In genomic region chr7:48099781-48100180, GRCh38 we compare ENCODE assay signal across 23 cellular contexts. TPM values are rescaled to one million over a fixed set of nuclear protein-coding genes. Genes with fewer than 3 reads are reported as not detected.
DNase-seq lines count a peak whose midpoint lies in the region; ATAC-seq and TF ChIP-seq lines count a peak whose summit lies in the region.
"Had no signal": no experiment of that assay in that cellular context is flagged by ENCODE, and none has a peak within 500 bp of the region (broad histone marks: within the 10 kb centered on the region; RNA-seq: fewer than 3 reads in every experiment).

No MANE protein-coding gene starts in this region.

- peaks cover 53% of the 10 kb centered on the region for H3K36me3 Mint-ChIP-seq in activated naive CD4-positive, alpha-beta T cell treated with anti-CD3 and anti-CD28 coated beads for 36 hours (ENCODE audit: low read depth)
- peaks cover 71% of the 10 kb centered on the region for H3K36me3 Mint-ChIP-seq in activated CD4-positive, alpha-beta memory T cell treated with anti-CD3 and anti-CD28 coated beads for 36 hours
- peaks cover 67% of the 10 kb centered on the region for H3K36me3 Mint-ChIP-seq in endothelial cell (ENCODE audit: low read depth, unreplicated experiment)
- H3K36me3 Mint-ChIP-seq in stimulated activated effector memory CD8-positive, alpha-beta T cell treated with anti-CD3 and anti-CD28 coated beads, Interleukin-12 subunit alpha, Interleukin-12 subunit beta, amount 100 ng/mL, for 72 hours, result peaks cover 100% of the 10 kb centered on the region

- no peak overlapping the region for H3K4me3 Mint-ChIP-seq in activated naive CD4-positive, alpha-beta T cell treated with anti-CD3 and anti-CD28 coated beads for 36 hours
- no peak overlapping the region for H3K4me3 Mint-ChIP-seq in activated CD4-positive, alpha-beta memory T cell treated with anti-CD3 and anti-CD28 coated beads for 36 hours
- peak overlapping the region; percentile 29 for H3K4me3 Mint-ChIP-seq in endothelial cell (ENCODE audit: unreplicated experiment)
- H3K4me3 Mint-ChIP-seq in stimulated activated effector memory CD8-positive, alpha-beta T cell treated with anti-CD3 and anti-CD28 coated beads, Interleukin-12 subunit alpha, Interleukin-12 subunit beta, amount 100 ng/mL, for 72 hours, result peak overlapping the region; percentile 78
- H3K4me3 Mint-ChIP-seq: H9, mesothelial cell of epicardium, nephron had no signal

- POLR2A ChIA-PET in activated CD4-positive, alpha-beta memory T cell treated with anti-CD3 and anti-CD28 coated beads for 36 hours (lab: Charles Lee), result interaction anchor here (1.6 kb wide), 1 partner anchor 11 kb away, joined by 3 read pairs; the partner anchor contains the start of gene UPP1

- H3K27me3 Mint-ChIP-seq in activated naive CD4-positive, alpha-beta T cell treated with anti-CD3 and anti-CD28 coated beads for 36 hours (ENCODE audit: low read depth), result no peaks in the 10 kb centered on the region
- H3K27me3 Mint-ChIP-seq in activated CD4-positive, alpha-beta memory T cell treated with anti-CD3 and anti-CD28 coated beads for 36 hours, result no peaks in the 10 kb centered on the region
- H3K27me3 Mint-ChIP-seq in endothelial cell (ENCODE audit: unreplicated experiment), result peaks cover 1% of the 10 kb centered on the region

- peak overlapping the region; percentile 20 for H3K27ac Mint-ChIP-seq in activated naive CD4-positive, alpha-beta T cell treated with anti-CD3 and anti-CD28 coated beads for 36 hours
- H3K27ac Mint-ChIP-seq in activated CD4-positive, alpha-beta memory T cell treated with anti-CD3 and anti-CD28 coated beads for 36 hours, result peak overlapping the region; percentile 98
- no peak overlapping the region for H3K27ac Mint-ChIP-seq in endothelial cell (ENCODE audit: unreplicated experiment)
- peak overlapping the region; percentile 96 for H3K27ac Mint-ChIP-seq in stimulated activated effector memory CD8-positive, alpha-beta T cell treated with anti-CD3 and anti-CD28 coated beads, Interleukin-12 subunit alpha, Interleukin-12 subunit beta, amount 100 ng/mL, for 72 hours
- H3K27ac Mint-ChIP-seq: H9, mesothelial cell of epicardium, nephron had no signal

- no peak for ATAC-seq in stimulated activated effector memory CD8-positive, alpha-beta T cell treated with anti-CD3 and anti-CD28 coated beads, Interleukin-12 subunit alpha, Interleukin-12 subunit beta, amount 100 ng/mL, for 72 hours
- no peak for ATAC-seq in HG03469 (IDR thresholded peaks at IDR 0.05; ENCODE audit: unreplicated experiment)
- ATAC-seq: gastrocnemius medialis, left ventricle myocardium superior had no signal

- intact Hi-C loops in activated naive CD4-positive, alpha-beta T cell treated with anti-CD3 and anti-CD28 coated beads for 36 hours (cut with micrococcal nuclease), result no loop called here
- intact Hi-C loops in activated CD4-positive, alpha-beta memory T cell treated with anti-CD3 and anti-CD28 coated beads for 36 hours (cut with micrococcal nuclease), result no loop called here

- H3K4me1 Mint-ChIP-seq in activated naive CD4-positive, alpha-beta T cell treated with anti-CD3 and anti-CD28 coated beads for 36 hours (ENCODE audit: low read depth), result peaks cover 55% of the 10 kb centered on the region
- peaks cover 56% of the 10 kb centered on the region for H3K4me1 Mint-ChIP-seq in activated CD4-positive, alpha-beta memory T cell treated with anti-CD3 and anti-CD28 coated beads for 36 hours (ENCODE audit: low read depth)
- H3K4me1 Mint-ChIP-seq in endothelial cell (ENCODE audit: unreplicated experiment), result peaks cover 13% of the 10 kb centered on the region
- peaks cover 64% of the 10 kb centered on the region for H3K4me1 Mint-ChIP-seq in stimulated activated effector memory CD8-positive, alpha-beta T cell treated with anti-CD3 and anti-CD28 coated beads, Interleukin-12 subunit alpha, Interleukin-12 subunit beta, amount 100 ng/mL, for 72 hours
- H3K4me1 Mint-ChIP-seq: H9 had no signal

- TF ChIP-seq CTCF in endothelial cell (IDR thresholded peaks at IDR 0.05; ENCODE audit: unreplicated experiment), result no peak

- CTCF ChIA-PET in activated naive CD4-positive, alpha-beta T cell treated with anti-CD3 and anti-CD28 coated beads for 36 hours (lab: Charles Lee), result interaction anchor here (0.7 kb wide), 1 partner anchor 155 kb away, joined by 3 read pairs; no protein-coding TSS in a partner anchor
- CTCF ChIA-PET in activated CD4-positive, alpha-beta memory T cell treated with anti-CD3 and anti-CD28 coated beads for 36 hours (lab: Charles Lee), result interaction anchor here (2.8 to 6.7 kb wide), 2 partner anchors 10 to 109 kb away, joined by 19 to 29 read pairs; no protein-coding TSS in a partner anchor

- no peak for DNase-seq in activated naive CD4-positive, alpha-beta T cell treated with anti-CD3 and anti-CD28 coated beads for 36 hours
- DNase-seq in activated naive CD4-positive, alpha-beta T cell treated with Interleukin-2 at 50 U/mL for 16 hours, result no peak
- DNase-seq in activated CD4-positive, alpha-beta memory T cell treated with anti-CD3 and anti-CD28 coated beads for 36 hours, result no peak
- no peak for DNase-seq in endothelial cell (ENCODE audit: low spot score)
- no peak for DNase-seq in stimulated activated effector memory CD8-positive, alpha-beta T cell treated with anti-CD3 and anti-CD28 coated beads, Interleukin-12 subunit alpha, Interleukin-12 subunit beta, amount 100 ng/mL, for 72 hours (ENCODE audit: low spot score in 2 of 2)
- no peak for DNase-seq in central memory CD4-positive, alpha-beta T cell
- DNase-seq: activated T-cell treated with anti-CD3 and anti-CD28 coated beads, Interleukin-2, amount 50 U/mL, for 1 hour; effector CD4-positive, alpha-beta T cell; EL; esophagus squamous epithelium; gastrocnemius medialis; H9; hippocampal formation; left ventricle myocardium superior; NCI-H510A treated with DMSO at 0.1 percent for 48 hours; ovary; SJCRH30; spleen; stimulated activated CD4-positive, alpha-beta T cell treated with anti-CD3 and anti-CD28 coated beads, Interleukin-4, amount 100 ng/mL, for 24 hours; stimulated activated naive CD4-positive, alpha-beta T cell had no signal

- no peaks in the 10 kb centered on the region for H3K9me3 Mint-ChIP-seq in activated naive CD4-positive, alpha-beta T cell treated with anti-CD3 and anti-CD28 coated beads for 36 hours
- no peaks in the 10 kb centered on the region for H3K9me3 Mint-ChIP-seq in activated CD4-positive, alpha-beta memory T cell treated with anti-CD3 and anti-CD28 coated beads for 36 hours
- H3K9me3 Mint-ChIP-seq in endothelial cell (ENCODE audit: unreplicated experiment), result no peaks in the 10 kb centered on the region
- H3K9me3 Mint-ChIP-seq in stimulated activated effector memory CD8-positive, alpha-beta T cell treated with anti-CD3 and anti-CD28 coated beads, Interleukin-12 subunit alpha, Interleukin-12 subunit beta, amount 100 ng/mL, for 72 hours, result no peaks in the 10 kb centered on the region
- H3K9me3 Mint-ChIP-seq: H9, nephron had no signal

RNA-seq across cellular contexts. Expression of gene UPP1, which starts 10.7 kb away (rescaled TPM):
- total RNA-seq in activated naive CD4-positive, alpha-beta T cell treated with anti-CD3 and anti-CD28 coated beads for 36 hours, result 10 to 100 TPM; 46.9 to 48.2 TPM
- total RNA-seq in activated CD4-positive, alpha-beta memory T cell treated with anti-CD3 and anti-CD28 coated beads for 36 hours, result 100 to 1,000 TPM; 115 to 121 TPM
- 77.4 TPM for total RNA-seq in endothelial cell (ENCODE audit: unreplicated experiment)

Comparison
In these comparisons a context has a peak if more than half of its experiments do, and no peak if none do; other contexts are left out.
1. H3K4me3 Mint-ChIP-seq: peak in endothelial cell (single experiment) and stimulated activated effector memory CD8-positive, alpha-beta T cell treated with anti-CD3 and anti-CD28 coated beads, Interleukin-12 subunit alpha, Interleukin-12 subunit beta, amount 100 ng/mL, for 72 hours (single experiment); none in activated naive CD4-positive, alpha-beta T cell treated with anti-CD3 and anti-CD28 coated beads for 36 hours (single experiment) and activated CD4-positive, alpha-beta memory T cell treated with anti-CD3 and anti-CD28 coated beads for 36 hours (single experiment).